Comparison of ENCODE assay signal across 1 cellular context in genomic region chr13:57672168-57672567, GRCh38.
TF ChIP-seq lines count a peak whose summit lies in the region.

No MANE protein-coding gene starts in this region.

TF ChIP-seq in WTC11, 78 proteins besides CTCF, POLR2A, EP300 and RAD21 (continued from another document):
- TF ChIP-seq E2F4 (CRISPR knock-in tag; IDR thresholded peaks at IDR 0.05; ENCODE audit: borderline replicate concordance, low read depth) = no peak
